Comparison of ENCODE assay signal across 13 cellular contexts in genomic region chr1:205271277-205271676, GRCh38. TPM values are rescaled to one million over a fixed set of nuclear protein-coding genes. Genes with fewer than 3 reads are reported as not detected.
DNase-seq lines count a peak whose midpoint lies in the region; ATAC-seq and TF ChIP-seq lines count a peak whose summit lies in the region.
"Had no signal": no experiment of that assay in that cellular context is flagged by ENCODE, and none has a peak within 500 bp of the region (broad histone marks: within the 10 kb centered on the region; RNA-seq: fewer than 3 reads in every experiment).

No MANE protein-coding gene starts in this region.

- no peaks in the 10 kb centered on the region for H3K27me3 ChIP-seq in foreskin keratinocyte

- TF ChIP-seq CTCF in WTC11 (IDR thresholded peaks at IDR 0.05) (no peak), foreskin keratinocyte (conservative IDR thresholded peaks at IDR 0.05) (peak; percentile 46), CD14-positive monocyte (IDR thresholded peaks at IDR 0.05) (no peak)

- no peak for ATAC-seq in WTC11
- ATAC-seq in foreskin keratinocyte, result peak; percentile 39
- no peak for ATAC-seq in GM18907 (IDR thresholded peaks at IDR 0.05; ENCODE audit: unreplicated experiment)
- ATAC-seq in GM21723 (IDR thresholded peaks at IDR 0.05; ENCODE audit: unreplicated experiment), result no peak

- H3K4me3 Mint-ChIP-seq in WTC11 (no peak overlapping the region), CD14-positive monocyte (no peak overlapping the region)
- H3K4me3 Mint-ChIP-seq: activated CD4-positive, alpha-beta memory T cell treated with anti-CD3 and anti-CD28 coated beads, Interleukin-2, amount 10 ng/mL, durations not matched to agents 7 days and 5 days had no signal

- POLR2A ChIA-PET in WTC11 (lab: Charles Lee), result interaction anchor here (1.6 kb wide), 2 partner anchors 30 to 50 kb away, joined by 4 to 7 read pairs; partner anchors contain the start of gene NUAK2

- H3K27ac Mint-ChIP-seq in WTC11 (0 out of 2 replicates have a peak overlapping the region, but pooled peaks have one; percentile 66), CD14-positive monocyte (no peak overlapping the region)
- H3K27ac Mint-ChIP-seq: activated CD4-positive, alpha-beta memory T cell treated with anti-CD3 and anti-CD28 coated beads, Interleukin-2, amount 10 ng/mL, durations not matched to agents 7 days and 5 days had no signal

- peak overlapping the region; percentile 28 for H3K27ac ChIP-seq in foreskin keratinocyte
- H3K27ac ChIP-seq: 22Rv1 had no signal

- CTCF ChIA-PET in WTC11 (lab: Charles Lee), result interaction anchor here (0.6 to 13.3 kb wide), 29 partner anchors 9 to 282 kb away, joined by 3 to 684 read pairs (median 5); partner anchors contain the start of genes NUAK2 and TMCC2

- no peaks in the 10 kb centered on the region for H3K27me3 Mint-ChIP-seq in WTC11 (ENCODE audit: low read depth)
- H3K27me3 Mint-ChIP-seq in CD14-positive monocyte (ENCODE audit: low read depth in 3 of 3), result peaks cover 0 to 8% (median 2%) of the 10 kb centered on the region in 3 donors

- H3K4me1 Mint-ChIP-seq in WTC11 (peaks cover 29% of the 10 kb centered on the region), CD14-positive monocyte (peaks cover 22% of the 10 kb centered on the region)

- DNase-seq in DMS 273 (lab: John Stamatoyannopoulos, UW; ENCODE audit: unreplicated experiment) (peak; percentile 41), DMS 273 treated with DMSO at 0.1 percent for 48 hours (lab: John Stamatoyannopoulos, UW) (no peak), WTC11 (ENCODE audit: low spot score) (no peak), foreskin keratinocyte (no peak), pulmonary artery endothelial cell (ENCODE audit: low read depth, low spot score) (peak; percentile 32), CD14-positive monocyte (ENCODE audit: low spot score) (no peak)
- DNase-seq: activated CD4-positive, alpha-beta memory T cell treated with anti-CD3 and anti-CD28 coated beads, Interleukin-2, amount 10 ng/mL, durations not matched to agents 7 days and 5 days; activated naive CD4-positive, alpha-beta T cell treated with anti-CD3 and anti-CD28 coated beads, Interleukin-2, amount 50 U/mL, for 16 hours; effector CD8-positive, alpha-beta T cell; H7 had no signal

- H3K9me3 Mint-ChIP-seq in WTC11 (no peaks in the 10 kb centered on the region), CD14-positive monocyte (no peaks in the 10 kb centered on the region)
- H3K9me3 Mint-ChIP-seq: activated CD4-positive, alpha-beta memory T cell treated with anti-CD3 and anti-CD28 coated beads, Interleukin-2, amount 10 ng/mL, durations not matched to agents 7 days and 5 days had no signal

- intact Hi-C loops in CD14-positive monocyte (cut with micrococcal nuclease), result loop anchor here in 1 of 2 donors (10.0 kb wide), 1 partner anchor 254 kb away; no protein-coding TSS in a partner anchor

- peaks cover 8% of the 10 kb centered on the region for H3K4me1 ChIP-seq in foreskin keratinocyte

- H3K36me3 Mint-ChIP-seq in WTC11 (peaks cover 5% of the 10 kb centered on the region), CD14-positive monocyte (peaks cover 0 to 2% of the 10 kb centered on the region in 2 donors)

TF ChIP-seq in WTC11, 78 proteins besides CTCF, POLR2A, EP300 and RAD21:
- TF ChIP-seq ZNF138 (CRISPR knock-in tag; conservative IDR thresholded peaks at IDR 0.05), result no peak
- TF ChIP-seq MYBL2 (CRISPR knock-in tag; IDR thresholded peaks at IDR 0.05), result no peak
- no peak for TF ChIP-seq AFF4 (CRISPR knock-in tag; IDR thresholded peaks at IDR 0.05; ENCODE audit: borderline replicate concordance)
- no peak for TF ChIP-seq FOXK1 (CRISPR knock-in tag; IDR thresholded peaks at IDR 0.05)
- TF ChIP-seq ZNF317 (CRISPR knock-in tag; IDR thresholded peaks at IDR 0.05; ENCODE audit: borderline replicate concordance, low read depth), result no peak
- TF ChIP-seq JUN (CRISPR knock-in tag; IDR thresholded peaks at IDR 0.05), result no peak
- TF ChIP-seq ZSCAN18 (CRISPR knock-in tag; IDR thresholded peaks at IDR 0.05), result no peak
- TF ChIP-seq, protein P1, sequence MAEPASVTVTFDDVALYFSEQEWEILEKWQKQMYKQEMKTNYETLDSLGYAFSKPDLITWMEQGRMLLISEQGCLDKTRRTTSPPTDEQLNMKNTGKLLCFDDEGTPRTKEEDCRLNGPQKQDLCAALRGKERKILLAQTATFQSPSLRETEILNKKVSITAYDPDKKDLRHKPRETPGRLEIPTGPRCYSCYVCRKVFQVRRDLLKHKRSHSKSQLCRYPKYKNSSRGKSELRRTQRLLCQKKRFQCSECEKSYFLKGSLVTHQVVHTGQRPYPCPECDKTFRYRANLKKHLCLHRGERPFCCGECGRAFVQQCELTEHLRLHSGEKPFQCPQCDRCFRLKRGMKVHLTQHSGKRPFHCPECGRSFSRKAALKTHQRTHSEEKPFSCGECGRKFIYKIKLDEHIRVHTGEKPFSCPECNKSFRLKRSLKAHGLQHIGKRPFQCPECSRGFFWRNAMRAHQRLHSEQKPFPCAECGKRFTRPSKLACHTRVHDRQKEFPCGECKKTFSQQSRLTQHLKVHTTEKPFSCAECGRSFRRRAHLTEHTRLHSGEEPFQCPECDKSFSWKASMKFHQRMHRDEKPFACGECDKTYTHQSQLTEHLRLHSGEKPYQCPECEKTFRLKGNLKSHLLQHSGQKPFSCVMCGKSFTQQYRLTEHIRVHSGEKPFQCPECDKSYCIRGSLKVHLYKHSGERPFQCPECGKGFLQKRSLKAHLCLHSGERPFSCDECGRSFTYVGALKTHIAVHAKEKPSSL (CRISPR knock-in tag; conservative IDR thresholded peaks at IDR 0.05), result no peak
- TF ChIP-seq NFYB (CRISPR knock-in tag; conservative IDR thresholded peaks at IDR 0.05; ENCODE audit: low read depth), result no peak
- no peak for TF ChIP-seq ZNF219 (CRISPR knock-in tag; IDR thresholded peaks at IDR 0.05; ENCODE audit: borderline replicate concordance)

RNA-seq across cellular contexts. Expression of gene TMCC2, which starts 43.5 kb away (rescaled TPM):
- total RNA-seq in WTC11 (2021) (9.5 to 11.2 TPM (median 11.2 TPM) in 3 replicates), foreskin keratinocyte (1.7 and 1.8 TPM in 2 replicates), pulmonary artery endothelial cell (1.5 and 2.8 TPM in 2 replicates)
- polyA plus RNA-seq in foreskin keratinocyte (1.4 and 1.5 TPM in 2 replicates), CD14-positive monocyte (under 1 TPM in 1 of 2 donors, not detected in 1; 0.27 TPM)

RNA-seq across cellular contexts. Expression of gene NUAK2, which starts 50.3 kb away (rescaled TPM):
- total RNA-seq in WTC11 (2021) (8.7 to 10.8 TPM (median 10.8 TPM) in 3 replicates), foreskin keratinocyte (15.1 and 21.6 TPM in 2 replicates), pulmonary artery endothelial cell (1.2 and 1.8 TPM in 2 replicates)
- polyA plus RNA-seq in foreskin keratinocyte (9.5 and 12.4 TPM in 2 replicates), CD14-positive monocyte (10 to 100 TPM in 1 of 2 donors, 1 to 10 TPM in 1; 9.1 to 21.9 TPM)

RNA-seq across cellular contexts. Expression of gene DSTYK, which starts 59.8 kb away (rescaled TPM):
- total RNA-seq in WTC11 (2021), result 10.3 to 11.6 TPM (median 11.0 TPM) in 3 replicates
- 8.2 and 8.8 TPM in 2 replicates for total RNA-seq in foreskin keratinocyte
- polyA plus RNA-seq in foreskin keratinocyte, result 2.4 and 2.9 TPM in 2 replicates
- 11.1 and 14.5 TPM in 2 replicates for total RNA-seq in pulmonary artery endothelial cell
- 1 to 10 TPM; 2.9 to 3.8 TPM for polyA plus RNA-seq in CD14-positive monocyte

Comparison
In these comparisons a context has a peak if more than half of its experiments do, and no peak if none do; other contexts are left out.
1. DNase-seq: peak in DMS 273 (single experiment) and pulmonary artery endothelial cell (single experiment); none in DMS 273 treated with DMSO at 0.1 percent for 48 hours (single experiment), WTC11 (single experiment), foreskin keratinocyte (0 of 2) and CD14-positive monocyte (single experiment).